Comparison of ENCODE assay signal across 18 cellular contexts in genomic region chr4:189785257-189785656, GRCh38.
"Had no signal": no experiment of that assay in that cellular context is flagged by ENCODE, and none has a peak within 500 bp of the region (broad histone marks: within the 10 kb centered on the region; RNA-seq: fewer than 3 reads in every experiment).

No MANE protein-coding gene starts in this region.

- H3K4me3 ChIP-seq: ascending aorta, breast epithelium, gastroesophageal sphincter, heart right ventricle, left ventricle myocardium inferior, suprapubic skin had no signal

- H3K4me1 ChIP-seq: ascending aorta, breast epithelium, gastroesophageal sphincter, heart right ventricle, left ventricle myocardium inferior, suprapubic skin had no signal

- H3K9me3 ChIP-seq: ascending aorta, suprapubic skin had no signal

- H3K36me3 ChIP-seq: ascending aorta, breast epithelium, gastroesophageal sphincter, heart right ventricle, left ventricle myocardium inferior, suprapubic skin had no signal

- H3K27me3 ChIP-seq: ascending aorta, breast epithelium, gastroesophageal sphincter, suprapubic skin had no signal

- DNase-seq: activated CD4-positive, alpha-beta T cell treated with anti-CD3 and anti-CD28 coated beads, Interleukin-2, amount 50 U/mL, for 48 hours; activated naive CD4-positive, alpha-beta T cell treated with anti-CD3 and anti-CD28 coated beads for 36 hours; activated naive CD8-positive, alpha-beta T cell treated with anti-CD3 and anti-CD28 coated beads, Interleukin-2, amount 50 U/mL, for 24 hours; heart right ventricle; kidney; left ventricle myocardium inferior; mesenchymal stem cell; natural killer cell; occipital lobe; right cardiac atrium; small intestine; stimulated activated naive CD8-positive, alpha-beta T cell treated with anti-CD3 and anti-CD28 coated beads, Interleukin-15, Interleukin-2, amounts not matched to agents 100 U/mL and 50 U/mL, for 24 hours; T-cell; T1000 had no signal

- H3K27ac ChIP-seq: ascending aorta, breast epithelium, gastroesophageal sphincter, heart right ventricle, left ventricle myocardium inferior, suprapubic skin had no signal

- ATAC-seq: activated naive CD8-positive, alpha-beta T cell treated with anti-CD3 and anti-CD28 coated beads, Interleukin-2, amount 50 U/mL, for 24 hours; gastroesophageal sphincter; heart right ventricle; natural killer cell; right cardiac atrium; stimulated activated naive CD8-positive, alpha-beta T cell treated with anti-CD3 and anti-CD28 coated beads, Interleukin-15, Interleukin-2, amounts not matched to agents 100 U/mL and 50 U/mL, for 24 hours; T-cell had no signal
